23 cellular contexts compared by ENCODE assay signal in genomic region chr10:101577121-101577871, GRCh38.
"Had no signal": no experiment of that assay in that cellular context is flagged by ENCODE, and none has a peak within 500 bp of the region (broad histone marks: within the 10 kb centered on the region; RNA-seq: fewer than 3 reads in every experiment).

No MANE protein-coding gene starts in this region.

- H3K27me3 Mint-ChIP-seq: memory B cell; stimulated activated naive B cell treated with anti-CD40 and anti-IgM and Interleukin-4, amounts not matched to agents 10 μg/mL and 1 μg/mL and 100 μg/mL, for 72 hours; stimulated activated naive CD8-positive, alpha-beta T cell treated with anti-CD3 and anti-CD28 coated beads, Interleukin-15, amount 100 ng/mL, for 72 hours had no signal

- H3K9me3 ChIP-seq: pancreas, prostate gland, transverse colon had no signal

- H3K4me1 Mint-ChIP-seq: memory B cell; mesothelial cell of epicardium; stimulated activated naive B cell treated with anti-CD40 and anti-IgM and Interleukin-4, amounts not matched to agents 10 μg/mL and 1 μg/mL and 100 μg/mL, for 72 hours; stimulated activated naive CD8-positive, alpha-beta T cell treated with anti-CD3 and anti-CD28 coated beads, Interleukin-15, amount 100 ng/mL, for 72 hours had no signal

- ATAC-seq: heart right ventricle; left lung; lower lobe of right lung; natural killer cell; pancreas; sciatic nerve; stimulated activated naive B cell treated with anti-CD40 and anti-IgM and Interleukin-4, amounts not matched to agents 10 μg/mL and 1 μg/mL and 100 μg/mL, for 72 hours; stimulated activated naive CD8-positive, alpha-beta T cell treated with anti-CD3 and anti-CD28 coated beads, Interleukin-15, amount 100 ng/mL, for 72 hours had no signal

- FAIRE-seq: frontal cortex, islet of Langerhans, pancreas had no signal

- H3K27me3 ChIP-seq: heart right ventricle, left lung, pancreas, spleen, transverse colon had no signal

- H3K4me1 ChIP-seq: heart right ventricle, left lung, lower lobe of right lung, pancreas, prostate gland, spleen, transverse colon had no signal

- H3K9me3 Mint-ChIP-seq: memory B cell; mesothelial cell of epicardium; natural killer cell; stimulated activated naive B cell treated with anti-CD40 and anti-IgM and Interleukin-4, amounts not matched to agents 10 μg/mL and 1 μg/mL and 100 μg/mL, for 72 hours; stimulated activated naive CD8-positive, alpha-beta T cell treated with anti-CD3 and anti-CD28 coated beads, Interleukin-15, amount 100 ng/mL, for 72 hours had no signal

- H3K27ac ChIP-seq: coronary artery, heart right ventricle, left lung, lower lobe of right lung, pancreas, prostate gland, spleen, thoracic aorta, transverse colon had no signal

- DNase-seq: effector CD4-positive, alpha-beta T cell; heart right ventricle; hypothalamus; left lung; lower lobe of right lung; natural killer cell; occipital lobe; pancreas; spleen; stimulated activated CD4-positive, alpha-beta T cell treated with anti-CD3 and anti-CD28 coated beads, Interleukin-15, amount 100 ng/mL, for 24 hours; stimulated activated CD4-positive, alpha-beta T cell treated with anti-CD3 and anti-CD28 coated beads, Interleukin-1b, Interleukin-23, amount 100 ng/mL, for 48 hours; stimulated activated CD4-positive, alpha-beta T cell treated with anti-CD3 and anti-CD28 coated beads, Interleukin-4, amount 100 ng/mL, for 24 hours; stimulated activated naive B cell treated with anti-CD40 and anti-IgM and Interleukin-4, amounts not matched to agents 10 μg/mL and 1 μg/mL and 100 μg/mL, for 72 hours; stimulated activated naive CD8-positive, alpha-beta T cell treated with anti-CD3 and anti-CD28 coated beads, Interleukin-15, amount 100 ng/mL, for 72 hours; transverse colon had no signal

- H3K4me3 Mint-ChIP-seq: memory B cell; mesothelial cell of epicardium; natural killer cell; stimulated activated naive B cell treated with anti-CD40 and anti-IgM and Interleukin-4, amounts not matched to agents 10 μg/mL and 1 μg/mL and 100 μg/mL, for 72 hours; stimulated activated naive CD8-positive, alpha-beta T cell treated with anti-CD3 and anti-CD28 coated beads, Interleukin-15, amount 100 ng/mL, for 72 hours had no signal

- H3K36me3 Mint-ChIP-seq: natural killer cell had no signal

- H3K4me3 ChIP-seq: coronary artery, heart right ventricle, left lung, lower lobe of right lung, pancreas, prostate gland, spleen, thoracic aorta, transverse colon had no signal

- H3K27ac Mint-ChIP-seq: memory B cell; mesothelial cell of epicardium; natural killer cell; stimulated activated naive B cell treated with anti-CD40 and anti-IgM and Interleukin-4, amounts not matched to agents 10 μg/mL and 1 μg/mL and 100 μg/mL, for 72 hours had no signal
